Comparison of ENCODE assay signal across 16 cellular contexts in the genomic region with DNA sequence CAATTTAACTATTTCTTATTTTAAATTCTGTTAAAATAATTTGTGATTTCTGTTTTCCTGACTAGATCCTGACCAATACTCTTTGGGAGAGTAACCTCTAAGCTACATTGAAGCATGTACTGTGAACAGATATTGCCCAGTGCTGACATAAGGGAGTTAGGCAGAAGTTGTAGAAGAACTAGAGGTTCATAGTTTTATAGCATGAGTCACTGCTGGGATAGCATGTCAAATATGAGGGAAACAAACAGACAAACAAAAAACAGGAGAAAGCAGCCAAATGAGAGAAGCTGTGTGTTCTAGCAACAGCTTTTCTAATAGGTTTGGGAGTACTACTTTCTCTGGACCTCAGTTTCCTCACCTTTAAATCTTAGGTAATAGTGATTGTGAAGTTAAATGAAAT.
A peak's percentile ranks its signal among the peaks of the same experiment; 100 is the strongest.
DNase-seq lines count a peak whose midpoint lies in the region; ATAC-seq, FAIRE-seq and TF ChIP-seq lines count a peak whose summit lies in the region.
"Had no signal": no experiment of that assay in that cellular context is flagged by ENCODE, and none has a peak within 500 bp of the region (broad histone marks: within the 10 kb centered on the region; RNA-seq: fewer than 3 reads in every experiment).

No MANE protein-coding gene starts in this region.

- H3K4me3 ChIP-seq in right atrium auricular region = no peak overlapping the region
- H3K4me3 ChIP-seq in GM12878 = no peak overlapping the region
- H3K4me3 ChIP-seq in hepatocyte = no peak overlapping the region
- no peak overlapping the region for H3K4me3 ChIP-seq in vagina
- H3K4me3 ChIP-seq in colonic mucosa = no peak overlapping the region
- H3K4me3 ChIP-seq: Peyer's patch had no signal

- H3K27ac ChIP-seq in right atrium auricular region (peak overlapping the region; percentile 78 to 93), GM12878 (ENCODE audit: control insufficient read depth, insufficient read depth) (no peak overlapping the region), hepatocyte (peak overlapping the region; percentile 52), vagina (peak overlapping the region; percentile 76), colonic mucosa (no peak overlapping the region)
- H3K27ac ChIP-seq: Peyer's patch had no signal

- TF ChIP-seq CTCF in right atrium auricular region (IDR thresholded peaks at IDR 0.05) (no peak), GM12878 (IDR thresholded peaks at IDR 0.05 in 2 of 3, conservative IDR thresholded peaks at IDR 0.05 in 1 of 3; ENCODE audit: control insufficient read depth in 2 of 3, extremely low read depth in 1 of 3, insufficient read depth in 1 of 3, low read depth in 3 of 3, low read length in 3 of 3) (no peak), hepatocyte (IDR thresholded peaks at IDR 0.05; ENCODE audit: poor library complexity) (no peak), vagina (IDR thresholded peaks at IDR 0.05) (no peak), colonic mucosa (IDR thresholded peaks at IDR 0.05) (no peak)

- no peaks in the 10 kb centered on the region; the same call in 1 of the 2 replicates for H4K20me1 ChIP-seq in GM12878 (ENCODE audit: control insufficient read depth, insufficient read depth)
- peaks cover 16% of the 10 kb centered on the region for H4K20me1 ChIP-seq in hepatocyte (ENCODE audit: insufficient read depth, poor library complexity, severe bottlenecking)

- no peak for TF ChIP-seq EP300 in GM12878 (IDR thresholded peaks at IDR 0.05; ENCODE audit: borderline replicate concordance in 1 of 2, control insufficient read depth in 1 of 2, low read depth in 2 of 2, low read length in 2 of 2)

- H3K4me1 ChIP-seq in right atrium auricular region (peaks cover 0 to 86% of the 10 kb centered on the region in 2 donors), GM12878 (ENCODE audit: control insufficient read depth, insufficient read depth, low read length) (peaks cover 37% of the 10 kb centered on the region), hepatocyte (ENCODE audit: insufficient read depth) (peaks cover 58% of the 10 kb centered on the region), vagina (peaks cover 83% of the 10 kb centered on the region), colonic mucosa (peaks cover 12% of the 10 kb centered on the region)

- TF ChIP-seq POLR2A in GM12878 (IDR thresholded peaks at IDR 0.05; ENCODE audit: low read depth, low read length) (no peak), vagina (IDR thresholded peaks at IDR 0.05) (no peak)

- H3K4me2 ChIP-seq in GM12878 (ENCODE audit: control insufficient read depth, insufficient read depth) = 0 out of 2 replicates have a peak overlapping the region, but pooled peaks have one; percentile 10
- no peak overlapping the region for H3K4me2 ChIP-seq in hepatocyte

- H2AFZ ChIP-seq in GM12878 (ENCODE audit: control insufficient read depth, low read depth, low read length) = no peak overlapping the region
- no peak overlapping the region for H2AFZ ChIP-seq in hepatocyte

- intact Hi-C loops in left cardiac atrium (cut with DNase I) (loop anchor here (10.0 kb wide), 1 partner anchor 106 kb away; no protein-coding TSS in a partner anchor), GM12878 (cut with micrococcal nuclease; ENCODE audit: unreplicated experiment) (no loop called here), vagina (cut with DNase I) (loop anchor here (5.0 kb wide), 1 partner anchor 71 kb away; a partner anchor contains a TSS), colonic mucosa (cut with DNase I) (no loop called here)

- no peak for FAIRE-seq in GM12878 (lab: Jason Lieb, UNC)

- RAD21 ChIA-PET in GM12878 (lab: Charles Lee; ENCODE audit: unreplicated experiment) = no interaction called here

- in situ Hi-C loops in GM12878 (cut with MboI) = no loop called here

- H3K79me2 ChIP-seq in GM12878 (ENCODE audit: control insufficient read depth, insufficient read depth, low read length) = peaks cover 63% of the 10 kb centered on the region
- peaks cover 100% of the 10 kb centered on the region for H3K79me2 ChIP-seq in hepatocyte

- H3K9ac ChIP-seq in GM12878 (ENCODE audit: control insufficient read depth, insufficient read depth, low read length) (no peak overlapping the region), colonic mucosa (ENCODE audit: low read depth in 2 of 2, low read length in 2 of 2) (no peak overlapping the region)

- no peak for DNase-seq in right atrium auricular region (ENCODE audit: low spot score)
- DNase-seq in left cardiac atrium = no peak
- DNase-seq in GM12878 (ENCODE audit: low read depth, low spot score) = no peak
- DNase-seq in hepatocyte (ENCODE audit: low spot score) = no peak
- no peak for DNase-seq in vagina (ENCODE audit: extremely low spot score in 2 of 2)
- DNase-seq in T1000 (lab: John Stamatoyannopoulos, UW) = no peak
- no peak for DNase-seq in colonic mucosa
- DNase-seq: activated B cell treated with CpG ODN at 0.5 μM for 24 hours; islet precursor cell; NCI-H187; NCI-H524; Peyer's patch; stimulated activated CD4-positive, alpha-beta T cell treated with anti-CD3 and anti-CD28 coated beads, Interleukin-15, amount 100 ng/mL, for 24 hours; substantia nigra; SW 1271 had no signal

- H3K36me3 ChIP-seq in right atrium auricular region (no peaks in the 10 kb centered on the region), GM12878 (ENCODE audit: control insufficient read depth in 2 of 2, insufficient read depth in 2 of 2, low read length in 1 of 2) (no peaks in the 10 kb centered on the region), hepatocyte (replicated peaks; ENCODE audit: insufficient read depth, low read depth) (no peaks in the 10 kb centered on the region), vagina (no peaks in the 10 kb centered on the region), colonic mucosa (no peaks in the 10 kb centered on the region)
- H3K36me3 ChIP-seq: Peyer's patch had no signal

- CTCF ChIA-PET in GM12878 (lab: Yijun Ruan, JAX) = no interaction called here

- TF ChIP-seq RAD21 in GM12878 (IDR thresholded peaks at IDR 0.05; ENCODE audit: insufficient read depth, low read depth, low read length) = no peak

- SMC1A ChIA-PET in GM12878 (lab: Charles Lee; ENCODE audit: uncharacterized antibody, unreplicated experiment) = no interaction called here

- no peaks in the 10 kb centered on the region for H3K9me3 ChIP-seq in right atrium auricular region
- H3K9me3 ChIP-seq in GM12878 (replicated peaks; ENCODE audit: control insufficient read depth, insufficient read depth, low read length) = no peaks in the 10 kb centered on the region
- H3K9me3 ChIP-seq in hepatocyte (ENCODE audit: low read depth) = no peaks in the 10 kb centered on the region
- no peaks in the 10 kb centered on the region for H3K9me3 ChIP-seq in vagina
- no peaks in the 10 kb centered on the region for H3K9me3 ChIP-seq in colonic mucosa
- H3K9me3 ChIP-seq: Peyer's patch had no signal

- H3K27me3 ChIP-seq in right atrium auricular region (no peaks in the 10 kb centered on the region), GM12878 (replicated peaks in 1 of 2; ENCODE audit: control insufficient read depth in 2 of 2, insufficient read depth in 2 of 2, low read length in 1 of 2) (no peaks in the 10 kb centered on the region), hepatocyte (no peaks in the 10 kb centered on the region), vagina (no peaks in the 10 kb centered on the region), colonic mucosa (no peaks in the 10 kb centered on the region)
- H3K27me3 ChIP-seq: Peyer's patch had no signal

- POLR2A ChIA-PET in GM12878 (lab: Charles Lee) = no interaction called here

- no peaks in the 10 kb centered on the region for H3K9me2 ChIP-seq in hepatocyte (replicated peaks; ENCODE audit: insufficient read depth)

- no TSS peak for BruUV-seq in GM12878 (replicated peaks; lab: Mats Ljungman, UMichigan)

- ATAC-seq in left cardiac atrium = no peak
- no peak for ATAC-seq in GM12878
- ATAC-seq in GM21447 (IDR thresholded peaks at IDR 0.05; ENCODE audit: unreplicated experiment) = no peak

TF ChIP-seq in GM12878, 131 proteins besides CTCF, POLR2A, EP300 and RAD21:
- TF ChIP-seq KLF5 (IDR thresholded peaks at IDR 0.05; ENCODE audit: partially characterized antibody) = no peak
- TF ChIP-seq PAX8 (IDR thresholded peaks at IDR 0.05) = no peak
- TF ChIP-seq IKZF1 (conservative IDR thresholded peaks at IDR 0.05) = no peak
- no peak for TF ChIP-seq RCOR1 (conservative IDR thresholded peaks at IDR 0.05; ENCODE audit: low read depth, low read length)

Comparison
In these comparisons a context has a peak if more than half of its experiments do, and no peak if none do; other contexts are left out.
1. H3K27ac ChIP-seq: peak in right atrium auricular region (2 of 2), hepatocyte (single experiment) and vagina (single experiment); none in GM12878 (single experiment) and colonic mucosa (single experiment).
2. intact Hi-C loops: an anchor here in left cardiac atrium (10.0 kb wide) and vagina (5.0 kb wide); none called in GM12878 and colonic mucosa.